In the genomic region with DNA sequence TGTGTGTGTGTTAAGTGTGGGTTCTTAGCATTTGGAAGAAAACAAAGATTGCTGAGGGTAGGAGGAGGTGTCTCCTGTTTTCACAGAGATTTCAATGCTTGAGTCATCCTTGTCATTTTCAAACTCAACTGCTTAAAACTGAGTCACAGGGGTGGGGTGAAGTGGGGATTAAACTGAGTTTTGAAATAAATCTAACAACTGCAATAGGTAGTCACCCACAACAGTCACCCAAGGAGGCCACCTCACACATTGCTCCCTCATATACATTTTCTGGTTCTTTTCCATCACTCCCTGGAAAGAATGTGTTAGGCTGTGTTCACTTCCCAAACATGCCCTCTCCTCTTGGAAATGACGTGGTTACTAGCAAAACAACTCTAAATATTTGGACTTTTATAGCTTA, we compare ENCODE assay signal across 13 cellular contexts.
DNase-seq lines count a peak whose midpoint lies in the region.
"Had no signal": no experiment of that assay in that cellular context is flagged by ENCODE, and none has a peak within 500 bp of the region (broad histone marks: within the 10 kb centered on the region; RNA-seq: fewer than 3 reads in every experiment).

No MANE protein-coding gene starts in this region.

- no peaks in the 10 kb centered on the region for H3K27me3 Mint-ChIP-seq in activated naive CD8-positive, alpha-beta T cell treated with anti-CD3 and anti-CD28 coated beads for 36 hours
- H3K27me3 Mint-ChIP-seq: activated B cell treated with CpG ODN at 0.5 μM for 24 hours, IgD-negative memory B cell had no signal

- H3K9me3 Mint-ChIP-seq in activated naive CD8-positive, alpha-beta T cell treated with anti-CD3 and anti-CD28 coated beads for 36 hours, result peaks cover 3% of the 10 kb centered on the region
- H3K9me3 Mint-ChIP-seq: activated B cell treated with CpG ODN at 0.5 μM for 24 hours; CD4-positive, CD25-positive, alpha-beta regulatory T cell; IgD-negative memory B cell had no signal

- H3K9me3 ChIP-seq in SJCRH30 (replicated peaks), result no peaks in the 10 kb centered on the region

- H3K27me3 ChIP-seq in SJCRH30, result no peaks in the 10 kb centered on the region

- no peak overlapping the region for H3K4me3 Mint-ChIP-seq in activated naive CD8-positive, alpha-beta T cell treated with anti-CD3 and anti-CD28 coated beads for 36 hours
- H3K4me3 Mint-ChIP-seq: activated B cell treated with CpG ODN at 0.5 μM for 24 hours; CD4-positive, CD25-positive, alpha-beta regulatory T cell; IgD-negative memory B cell had no signal

- no peak overlapping the region for H3K4me3 ChIP-seq in SJCRH30

- peak; percentile 3 for DNase-seq in activated naive CD8-positive, alpha-beta T cell treated with anti-CD3 and anti-CD28 coated beads, Interleukin-2, amount 50 U/mL, for 16 hours (ENCODE audit: low read depth, low spot score)
- no peak for DNase-seq in activated naive CD8-positive, alpha-beta T cell treated with anti-CD3 and anti-CD28 coated beads for 36 hours
- DNase-seq in NOMO-1 treated with DMSO at 0.1 percent for 48 hours (lab: John Stamatoyannopoulos, UW; ENCODE audit: unreplicated experiment) (peak; percentile 39), epithelial cell of prostate (ENCODE audit: low read depth, low spot score) (peak; percentile 34), HuH-7 (ENCODE audit: low spot score) (no peak), SJCRH30 (no peak), COR-L47 (lab: John Stamatoyannopoulos, UW) (no peak)
- peak; percentile 38 for DNase-seq in stimulated activated CD8-positive, alpha-beta memory T cell treated with anti-CD3 and anti-CD28 coated beads, Interleukin-4, amount 100 ng/mL, for 48 hours
- DNase-seq: activated B cell treated with CpG ODN at 0.5 μM for 24 hours, kidney glomerular epithelial cell, NCI-H2107 had no signal

- H3K4me1 Mint-ChIP-seq in activated naive CD8-positive, alpha-beta T cell treated with anti-CD3 and anti-CD28 coated beads for 36 hours, result peaks cover 29% of the 10 kb centered on the region
- H3K4me1 Mint-ChIP-seq: activated B cell treated with CpG ODN at 0.5 μM for 24 hours, IgD-negative memory B cell had no signal

- H3K36me3 ChIP-seq in SJCRH30, result no peaks in the 10 kb centered on the region

- H3K27ac ChIP-seq in epithelial cell of prostate (no peak overlapping the region), SJCRH30 (no peak overlapping the region)

- peaks cover 2% of the 10 kb centered on the region for H3K36me3 Mint-ChIP-seq in activated naive CD8-positive, alpha-beta T cell treated with anti-CD3 and anti-CD28 coated beads for 36 hours
- H3K36me3 Mint-ChIP-seq: CD4-positive, CD25-positive, alpha-beta regulatory T cell; IgD-negative memory B cell had no signal

- H3K4me1 ChIP-seq in SJCRH30, result no peaks in the 10 kb centered on the region

- H3K27ac Mint-ChIP-seq in activated naive CD8-positive, alpha-beta T cell treated with anti-CD3 and anti-CD28 coated beads for 36 hours, result no peak overlapping the region
- H3K27ac Mint-ChIP-seq: activated B cell treated with CpG ODN at 0.5 μM for 24 hours; CD4-positive, CD25-positive, alpha-beta regulatory T cell; IgD-negative memory B cell had no signal

Comparison
In these comparisons a context has a peak if more than half of its experiments do, and no peak if none do; other contexts are left out.
1. DNase-seq: peak in activated naive CD8-positive, alpha-beta T cell treated with anti-CD3 and anti-CD28 coated beads, Interleukin-2, amount 50 U/mL, for 16 hours (single experiment), NOMO-1 treated with DMSO at 0.1 percent for 48 hours (single experiment), epithelial cell of prostate (single experiment) and stimulated activated CD8-positive, alpha-beta memory T cell treated with anti-CD3 and anti-CD28 coated beads, Interleukin-4, amount 100 ng/mL, for 48 hours (single experiment); none in activated naive CD8-positive, alpha-beta T cell treated with anti-CD3 and anti-CD28 coated beads for 36 hours (single experiment), HuH-7 (single experiment), SJCRH30 (0 of 2) and COR-L47 (single experiment).